In genomic region chr13:74466015-74466414, GRCh38 we compare ENCODE assay signal across 25 cellular contexts.
"Had no signal": no experiment of that assay in that cellular context is flagged by ENCODE, and none has a peak within 500 bp of the region (broad histone marks: within the 10 kb centered on the region; RNA-seq: fewer than 3 reads in every experiment).

No MANE protein-coding gene starts in this region.

- H3K4me1 Mint-ChIP-seq: central memory CD8-positive, alpha-beta T cell; naive B cell; nephron had no signal

- H3K9me3 Mint-ChIP-seq: central memory CD8-positive, alpha-beta T cell; nephron had no signal

- DNase-seq: cortex of kidney; effector memory CD4-positive, alpha-beta T cell; foreskin melanocyte; heart left ventricle; hippocampal formation; islet precursor cell; left lung; mesenchymal stem cell; naive B cell; psoas muscle; spleen; stimulated activated CD4-positive, alpha-beta T cell treated with anti-CD3 and anti-CD28 coated beads, Interleukin-15, amount 100 ng/mL, for 24 hours; stimulated activated CD4-positive, alpha-beta T cell treated with anti-CD3 and anti-CD28 coated beads, Interleukin-1b, Interleukin-23, amount 100 ng/mL, for 48 hours; stimulated activated CD4-positive, alpha-beta T cell treated with anti-CD3 and anti-CD28 coated beads, Interleukin-4, amount 100 ng/mL, for 4 hours; stimulated activated naive CD4-positive, alpha-beta T cell; stomach; substantia nigra; transverse colon had no signal

- H3K27ac ChIP-seq: heart left ventricle, left lung, neutrophil, psoas muscle, spleen, stomach, thoracic aorta, transverse colon had no signal

- H3K27ac Mint-ChIP-seq: naive B cell, nephron had no signal

- H3K4me1 ChIP-seq: left lung, psoas muscle, spleen, stomach, transverse colon had no signal

- H3K27me3 ChIP-seq: heart left ventricle, left lung, neutrophil, spleen, stomach, transverse colon had no signal

- H3K4me3 Mint-ChIP-seq: central memory CD8-positive, alpha-beta T cell; naive B cell; nephron had no signal

- FAIRE-seq: endometrium had no signal

- ATAC-seq: heart left ventricle, left lung, psoas muscle, sciatic nerve had no signal

- H3K36me3 ChIP-seq: heart left ventricle, left lung, neutrophil, spleen, stomach, thoracic aorta, transverse colon had no signal

- H3K4me3 ChIP-seq: heart left ventricle, left lung, lung, psoas muscle, spleen, stomach, thoracic aorta, transverse colon had no signal

- H3K9me3 ChIP-seq: heart left ventricle, left lung, neutrophil, psoas muscle, spleen, stomach, thoracic aorta, transverse colon had no signal

- H3K36me3 Mint-ChIP-seq: naive B cell had no signal
